15 cellular contexts compared by ENCODE assay signal in genomic region chr20:58032599-58032998, GRCh38.
DNase-seq lines count a peak whose midpoint lies in the region; ATAC-seq and FAIRE-seq lines count a peak whose summit lies in the region.
"Had no signal": no experiment of that assay in that cellular context is flagged by ENCODE, and none has a peak within 500 bp of the region (broad histone marks: within the 10 kb centered on the region; RNA-seq: fewer than 3 reads in every experiment).

No MANE protein-coding gene starts in this region.

- H3K27me3 Mint-ChIP-seq in activated CD4-positive, alpha-beta memory T cell treated with anti-CD3 and anti-CD28 coated beads, Interleukin-2, amount 10 ng/mL, durations not matched to agents 7 days and 5 days = peaks cover 11% of the 10 kb centered on the region

- peak; percentile 13 for DNase-seq in activated CD8-positive, alpha-beta memory T cell treated with anti-CD3 and anti-CD28 coated beads for 24 hours
- DNase-seq in activated CD8-positive, alpha-beta memory T cell treated with anti-CD3 and anti-CD28 coated beads, Interleukin-2, amount 50 U/mL, for 4 hours = no peak
- no peak for DNase-seq in HTR-8/SVneo (ENCODE audit: insufficient read length, low spot score)
- DNase-seq in islet precursor cell = peak; percentile 16
- no peak for DNase-seq in NOMO-1 treated with dmso at 0.1 percent for 144 hours (lab: John Stamatoyannopoulos, UW; ENCODE audit: unreplicated experiment)
- DNase-seq in activated CD4-positive, alpha-beta memory T cell treated with anti-CD3 and anti-CD28 coated beads, Interleukin-2, amount 10 ng/mL, durations not matched to agents 7 days and 5 days = no peak
- DNase-seq: C1 segment of cervical spinal cord; CD4-positive, alpha-beta T cell; GOT3; H9 had no signal

- no peaks in the 10 kb centered on the region for H3K4me1 Mint-ChIP-seq in activated CD4-positive, alpha-beta memory T cell treated with anti-CD3 and anti-CD28 coated beads, Interleukin-2, amount 10 ng/mL, durations not matched to agents 7 days and 5 days
- H3K4me1 Mint-ChIP-seq: B cell had no signal

- H3K9me3 Mint-ChIP-seq in activated CD4-positive, alpha-beta memory T cell treated with anti-CD3 and anti-CD28 coated beads, Interleukin-2, amount 10 ng/mL, durations not matched to agents 7 days and 5 days = no peaks in the 10 kb centered on the region
- H3K9me3 Mint-ChIP-seq: CD4-positive, alpha-beta T cell; H9 had no signal

- H3K36me3 Mint-ChIP-seq in activated CD4-positive, alpha-beta memory T cell treated with anti-CD3 and anti-CD28 coated beads, Interleukin-2, amount 10 ng/mL, durations not matched to agents 7 days and 5 days (ENCODE audit: low read depth) = no peaks in the 10 kb centered on the region

- ATAC-seq in GM19023 (IDR thresholded peaks at IDR 0.05; ENCODE audit: unreplicated experiment) = no peak

- CTCF ChIA-PET in activated CD4-positive, alpha-beta memory T cell treated with anti-CD3 and anti-CD28 coated beads, Interleukin-2, amount 10 ng/mL, durations not matched to agents 7 days and 5 days (lab: Charles Lee) = no interaction called here

- POLR2A ChIA-PET in activated CD4-positive, alpha-beta memory T cell treated with anti-CD3 and anti-CD28 coated beads, Interleukin-2, amount 10 ng/mL, durations not matched to agents 7 days and 5 days (lab: Charles Lee) = no interaction called here

- H3K4me3 Mint-ChIP-seq in activated CD4-positive, alpha-beta memory T cell treated with anti-CD3 and anti-CD28 coated beads, Interleukin-2, amount 10 ng/mL, durations not matched to agents 7 days and 5 days = no peak overlapping the region
- H3K4me3 Mint-ChIP-seq: B cell; CD4-positive, alpha-beta T cell; H9 had no signal

- peak; percentile 93 for FAIRE-seq in HTR-8/SVneo (lab: Jason Lieb, UNC)
- FAIRE-seq: D721Med, G401.6, GM12891 had no signal

- H3K27ac Mint-ChIP-seq in activated CD4-positive, alpha-beta memory T cell treated with anti-CD3 and anti-CD28 coated beads, Interleukin-2, amount 10 ng/mL, durations not matched to agents 7 days and 5 days = no peak overlapping the region
- H3K27ac Mint-ChIP-seq: B cell; CD4-positive, alpha-beta T cell; H9 had no signal

Comparison
In these comparisons a context has a peak if more than half of its experiments do, and no peak if none do; other contexts are left out.
1. DNase-seq: peak in activated CD8-positive, alpha-beta memory T cell treated with anti-CD3 and anti-CD28 coated beads for 24 hours (single experiment) and islet precursor cell (single experiment); none in activated CD8-positive, alpha-beta memory T cell treated with anti-CD3 and anti-CD28 coated beads, Interleukin-2, amount 50 U/mL, for 4 hours (single experiment), HTR-8/SVneo (single experiment), NOMO-1 treated with dmso at 0.1 percent for 144 hours (single experiment) and activated CD4-positive, alpha-beta memory T cell treated with anti-CD3 and anti-CD28 coated beads, Interleukin-2, amount 10 ng/mL, durations not matched to agents 7 days and 5 days (single experiment).